Comparison of ENCODE assay signal across 3 cellular contexts in the genomic region with DNA sequence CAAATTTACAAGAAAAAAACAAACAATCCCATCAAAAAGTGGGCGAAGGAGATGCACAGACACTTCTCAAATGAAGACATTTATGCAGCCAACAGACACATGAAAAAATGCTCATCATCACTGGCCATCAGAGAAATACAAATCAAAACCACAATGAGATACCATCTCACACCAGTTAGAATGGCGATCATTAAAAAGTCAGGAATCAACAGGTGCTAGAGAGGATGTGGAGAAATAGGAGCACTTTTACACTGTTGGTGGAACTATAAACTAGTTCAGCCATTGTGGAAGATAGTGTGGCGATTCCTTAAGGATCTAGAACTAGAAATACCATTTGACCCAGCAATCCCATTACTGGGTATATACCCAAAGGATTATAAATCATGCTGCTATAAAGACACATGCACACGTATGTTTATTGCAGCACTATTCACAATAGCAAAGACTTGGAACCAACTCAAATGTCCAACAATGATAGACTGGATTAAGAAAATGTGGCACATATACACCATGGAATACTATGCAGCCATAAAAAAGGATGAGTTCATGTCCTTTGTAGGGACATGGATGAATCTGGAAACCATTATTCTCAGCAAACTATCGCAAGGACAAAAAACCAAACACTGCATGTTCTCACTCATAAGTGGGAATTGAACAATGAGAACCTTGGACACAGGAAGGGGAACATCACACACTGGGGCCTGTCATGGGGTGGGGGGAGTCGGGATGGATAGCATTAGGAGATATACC. TPM values are rescaled to one million over a fixed set of nuclear protein-coding genes. Genes with fewer than 3 reads are reported as not detected.
"Had no signal": no experiment of that assay in that cellular context is flagged by ENCODE, and none has a peak within 500 bp of the region (broad histone marks: within the 10 kb centered on the region; RNA-seq: fewer than 3 reads in every experiment).

No MANE protein-coding gene starts in this region.

RNA-seq across cellular contexts. Expression of gene RD3, which starts 33.1 kb away (rescaled TPM):
- total RNA-seq: LHCN-M2, MCF 10A, NCI-H460 had no signal
